ENCODE assay signal across 1 cellular context in the genomic region with DNA sequence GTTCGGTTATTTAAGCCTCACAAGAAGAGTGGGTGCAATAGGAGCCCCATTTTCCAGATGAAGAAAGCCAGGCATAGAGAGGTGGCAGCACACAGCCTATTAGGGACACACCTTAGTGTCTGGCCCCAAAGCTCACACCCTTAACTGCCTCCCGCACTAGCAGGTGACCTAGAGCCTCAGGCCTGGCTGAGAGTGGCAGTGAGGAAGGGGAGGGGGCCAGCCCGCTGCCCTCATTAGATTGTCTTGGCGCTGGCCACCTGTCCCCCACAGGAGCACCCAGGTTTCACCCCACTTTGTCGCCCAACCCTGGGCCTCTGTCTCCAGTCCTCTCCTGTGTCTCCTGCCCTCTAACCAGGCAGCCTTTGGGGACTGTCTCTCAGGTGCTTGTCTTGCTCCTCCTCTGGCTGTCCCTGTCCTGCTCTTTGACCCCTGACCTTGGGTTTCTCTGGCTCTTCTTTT.
TF ChIP-seq lines count a peak whose summit lies in the region.

No MANE protein-coding gene starts in this region.

TF ChIP-seq in K562, 482 proteins besides CTCF, POLR2A, EP300 and RAD21:
- TF ChIP-seq NR2C1 (IDR thresholded peaks at IDR 0.05) (peak; percentile 40; the same call in 1 of the 2 replicates), NR2C1 (tag; IDR thresholded peaks at IDR 0.05) (no peak), ZNF444 (CRISPR knock-in tag; IDR thresholded peaks at IDR 0.05) (no peak)
